ENCODE assay signal across 29 cellular contexts in genomic region chr22:43179911-43180195, GRCh38.
"Had no signal": no experiment of that assay in that cellular context is flagged by ENCODE, and none has a peak within 500 bp of the region (broad histone marks: within the 10 kb centered on the region; RNA-seq: fewer than 3 reads in every experiment).

No MANE protein-coding gene starts in this region.

- H3K27me3 ChIP-seq: brain microvascular endothelial cell, dorsolateral prefrontal cortex had no signal

- H3K9me3 Mint-ChIP-seq: activated CD8-positive, alpha-beta T cell treated with anti-CD3 and anti-CD28 coated beads for 36 hours; activated T-cell treated with anti-CD3 and anti-CD28 coated beads, Interleukin-2, amount 50 U/mL, for 4 hours; activated T-helper 17 cell treated with anti-CD3 and anti-CD28 coated beads, Interleukin-2, amount 50 U/mL, for 72 hours; central memory CD8-positive, alpha-beta T cell; dendritic cell treated with granulocyte-macrophage colony-stimulating factor and Interleukin-4, amounts not matched to agents 40 ng/mL and 50 ng/mL, for 4 days; endodermal cell had no signal

- H3K4me3 Mint-ChIP-seq: activated CD4-positive, alpha-beta T cell treated with anti-CD3 and anti-CD28 coated beads for 36 hours; activated CD8-positive, alpha-beta T cell treated with anti-CD3 and anti-CD28 coated beads for 36 hours; activated naive CD8-positive, alpha-beta T cell; activated T-cell treated with anti-CD3 and anti-CD28 coated beads, Interleukin-2, amount 50 U/mL, for 4 hours; activated T-helper 17 cell treated with anti-CD3 and anti-CD28 coated beads, Interleukin-2, amount 50 U/mL, for 72 hours; central memory CD8-positive, alpha-beta T cell; dendritic cell treated with granulocyte-macrophage colony-stimulating factor and Interleukin-4, amounts not matched to agents 40 ng/mL and 50 ng/mL, for 4 days; endodermal cell had no signal

- H3K27me3 Mint-ChIP-seq: activated CD4-positive, alpha-beta T cell treated with anti-CD3 and anti-CD28 coated beads for 36 hours; activated CD8-positive, alpha-beta T cell treated with anti-CD3 and anti-CD28 coated beads for 36 hours; activated naive CD8-positive, alpha-beta T cell; activated T-helper 17 cell treated with anti-CD3 and anti-CD28 coated beads, Interleukin-2, amount 50 U/mL, for 72 hours; central memory CD8-positive, alpha-beta T cell; dendritic cell treated with granulocyte-macrophage colony-stimulating factor and Interleukin-4, amounts not matched to agents 40 ng/mL and 50 ng/mL, for 4 days had no signal

- DNase-seq: activated CD4-positive, alpha-beta T cell treated with anti-CD3 and anti-CD28 coated beads for 36 hours; activated CD4-positive, alpha-beta T cell treated with anti-CD3 and anti-CD28 coated beads, Interleukin-2, amount 50 U/mL, for 1 hour; activated CD4-positive, alpha-beta T cell treated with anti-CD3 and anti-CD28 coated beads, Interleukin-2, amount 50 U/mL, for 48 hours; activated CD4-positive, CD25-positive, alpha-beta regulatory T cell; activated CD4-positive, CD25-positive, alpha-beta regulatory T cell treated with anti-CD3 and anti-CD28 coated beads, Interleukin-2, amount 50 U/mL, for 72 hours; activated CD8-positive, alpha-beta memory T cell treated with anti-CD3 and anti-CD28 coated beads for 24 hours; activated CD8-positive, alpha-beta T cell treated with anti-CD3 and anti-CD28 coated beads for 36 hours; activated effector memory CD4-positive, alpha-beta T cell treated with Interleukin-2 at 50 U/mL for 16 hours; activated gamma-delta T cell treated with Interleukin-2 at 50 U/mL for 16 hours; activated naive CD4-positive, alpha-beta T cell treated with anti-CD3 and anti-CD28 coated beads, Interleukin-2, amount 50 U/mL, for 16 hours; activated naive CD4-positive, alpha-beta T cell treated with Interleukin-2 at 50 U/mL for 16 hours; activated T-cell treated with anti-CD3 and anti-CD28 coated beads, Interleukin-2, amount 50 U/mL, for 4 hours; amniotic stem cell; anterior cingulate cortex; brain microvascular endothelial cell; dorsolateral prefrontal cortex; effector memory CD4-positive, alpha-beta T cell; endodermal cell; foreskin fibroblast; head of caudate nucleus; T-helper 2 cell had no signal

- H3K4me3 ChIP-seq: coronary artery, dorsolateral prefrontal cortex had no signal

- H3K27ac Mint-ChIP-seq: activated CD4-positive, alpha-beta T cell treated with anti-CD3 and anti-CD28 coated beads for 36 hours; activated CD8-positive, alpha-beta T cell treated with anti-CD3 and anti-CD28 coated beads for 36 hours; activated naive CD8-positive, alpha-beta T cell; activated T-helper 17 cell treated with anti-CD3 and anti-CD28 coated beads, Interleukin-2, amount 50 U/mL, for 72 hours; endodermal cell had no signal

- H3K27ac ChIP-seq: brain microvascular endothelial cell, coronary artery, dorsolateral prefrontal cortex had no signal

- FAIRE-seq: astrocyte, bronchial epithelial cell, frontal cortex had no signal
